1 cellular context compared by ENCODE assay signal in the genomic region with DNA sequence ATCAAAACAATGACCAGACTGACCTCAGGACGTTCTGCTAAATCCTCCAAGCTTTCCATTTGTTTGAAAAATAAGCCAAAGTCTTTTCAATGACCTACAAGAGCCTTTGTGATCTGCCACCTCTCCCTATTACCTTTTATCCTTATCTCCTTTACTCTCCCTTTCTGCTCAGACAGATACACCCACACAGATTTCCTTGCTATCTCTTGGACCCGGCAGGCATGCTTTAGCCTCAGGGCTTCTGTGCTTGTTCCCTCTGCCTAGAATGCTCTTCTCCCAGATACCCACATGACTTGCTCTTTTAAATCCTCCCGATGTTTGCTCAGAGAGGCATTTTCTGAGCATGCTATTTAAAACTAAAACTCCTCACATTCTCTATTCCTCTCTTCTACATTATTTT.
TF ChIP-seq lines count a peak whose summit lies in the region.

No MANE protein-coding gene starts in this region.

TF ChIP-seq in H1, 55 proteins besides CTCF, POLR2A, EP300 and RAD21 (continued from another document):
- no peak for TF ChIP-seq CBX8 (IDR thresholded peaks at IDR 0.05; ENCODE audit: borderline replicate concordance, low read depth, low read length)
- no peak for TF ChIP-seq NANOG (IDR thresholded peaks at IDR 0.05; ENCODE audit: insufficient read depth, low read depth, low read length, poor library complexity, severe bottlenecking)
- TF ChIP-seq CHD2 (IDR thresholded peaks at IDR 0.05; ENCODE audit: low read length): no peak
- no peak for TF ChIP-seq POLR2AphosphoS5 (IDR thresholded peaks at IDR 0.05; ENCODE audit: low read depth, low read length)
- TF ChIP-seq, protein P1, sequence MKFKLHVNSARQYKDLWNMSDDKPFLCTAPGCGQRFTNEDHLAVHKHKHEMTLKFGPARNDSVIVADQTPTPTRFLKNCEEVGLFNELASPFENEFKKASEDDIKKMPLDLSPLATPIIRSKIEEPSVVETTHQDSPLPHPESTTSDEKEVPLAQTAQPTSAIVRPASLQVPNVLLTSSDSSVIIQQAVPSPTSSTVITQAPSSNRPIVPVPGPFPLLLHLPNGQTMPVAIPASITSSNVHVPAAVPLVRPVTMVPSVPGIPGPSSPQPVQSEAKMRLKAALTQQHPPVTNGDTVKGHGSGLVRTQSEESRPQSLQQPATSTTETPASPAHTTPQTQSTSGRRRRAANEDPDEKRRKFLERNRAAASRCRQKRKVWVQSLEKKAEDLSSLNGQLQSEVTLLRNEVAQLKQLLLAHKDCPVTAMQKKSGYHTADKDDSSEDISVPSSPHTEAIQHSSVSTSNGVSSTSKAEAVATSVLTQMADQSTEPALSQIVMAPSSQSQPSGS (IDR thresholded peaks at IDR 0.05; ENCODE audit: low read length): no peak
- TF ChIP-seq RXRA (IDR thresholded peaks at IDR 0.05; ENCODE audit: insufficient read depth, low read depth, low read length): no peak
- TF ChIP-seq YY1 (IDR thresholded peaks at IDR 0.05; ENCODE audit: low read depth, low read length): no peak
- no peak for TF ChIP-seq ZNF274 (IDR thresholded peaks at IDR 0.05; ENCODE audit: borderline replicate concordance, extremely low read depth, low read length)
- no peak for TF ChIP-seq SP2 (IDR thresholded peaks at IDR 0.05; ENCODE audit: low read length)
